Comparison of ENCODE assay signal across 9 cellular contexts in the genomic region with DNA sequence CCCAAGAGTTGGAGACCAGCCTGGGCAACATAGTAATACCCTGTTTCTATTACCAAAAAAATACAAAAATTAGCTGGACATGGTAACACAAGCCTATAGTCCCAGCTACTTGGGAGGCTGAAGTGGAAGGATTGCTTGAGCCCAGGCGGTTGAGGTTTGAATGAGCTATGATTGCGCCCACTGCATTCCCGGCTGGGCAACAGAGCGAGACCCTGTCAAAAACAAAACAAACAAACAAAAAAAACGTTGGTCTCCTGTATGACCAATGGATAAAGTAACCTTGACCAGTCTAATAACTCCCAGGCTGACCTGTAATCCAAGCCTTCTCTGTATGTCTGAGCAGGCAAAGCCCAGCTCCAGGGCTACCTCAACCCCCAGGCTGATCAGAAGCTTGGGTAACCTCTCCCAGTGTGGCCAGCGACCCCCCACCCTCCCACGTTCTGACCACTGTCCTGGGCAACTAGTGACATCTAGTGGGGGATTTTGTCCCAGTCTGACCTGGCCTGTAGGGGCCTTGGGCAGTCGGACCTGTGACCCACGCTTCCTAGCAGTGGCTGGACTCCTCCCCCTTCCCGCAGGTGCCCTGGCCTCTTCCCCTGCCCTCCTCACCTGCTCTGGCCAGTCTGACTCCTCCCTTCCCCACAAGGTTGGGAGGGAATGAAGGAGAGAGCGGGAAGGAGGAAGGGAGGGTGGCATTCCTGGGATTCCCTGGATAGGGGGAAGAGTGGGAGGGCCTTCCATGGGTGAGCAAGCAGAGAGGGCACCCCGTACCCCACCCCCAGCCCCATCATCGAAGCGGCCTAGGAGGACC. TPM values are rescaled to one million over a fixed set of nuclear protein-coding genes. Genes with fewer than 3 reads are reported as not detected.
DNase-seq lines count a peak whose midpoint lies in the region; ATAC-seq and TF ChIP-seq lines count a peak whose summit lies in the region.
"Had no signal": no experiment of that assay in that cellular context is flagged by ENCODE, and none has a peak within 500 bp of the region (broad histone marks: within the 10 kb centered on the region; RNA-seq: fewer than 3 reads in every experiment).

No MANE protein-coding gene starts in this region.

- no peaks in the 10 kb centered on the region for H3K4me1 Mint-ChIP-seq in T-helper 2 cell treated with Interferon-gamma antibody and Interleukin-4, amounts not matched to agents 5 μg/mL and 100 μg/mL, for 36 hours (ENCODE audit: low read depth)

- peaks cover 16 to 18% of the 10 kb centered on the region in 2 donors for H3K4me1 ChIP-seq in adrenal gland (replicated peaks in 1 of 2)
- H3K4me1 ChIP-seq in iPS-18a (ENCODE audit: control insufficient read depth, low read depth, low read length): peaks cover 22% of the 10 kb centered on the region
- peaks cover 3 to 32% (median 26%) of the 10 kb centered on the region in 5 donors for H3K4me1 ChIP-seq in subcutaneous abdominal adipose tissue (ENCODE audit: control insufficient read depth in 5 of 5, insufficient read depth in 5 of 5, low read length in 5 of 5)

- 25 to 29% (median 27%) methylated on average over 12 to 14 of the region's 14 CpGs for WGBS in adrenal gland, 4 donors

- no peak overlapping the region for H3K27ac Mint-ChIP-seq in T-helper 2 cell treated with Interferon-gamma antibody and Interleukin-4, amounts not matched to agents 5 μg/mL and 100 μg/mL, for 36 hours
- H3K27ac Mint-ChIP-seq: dendritic cell treated with granulocyte-macrophage colony-stimulating factor and Interleukin-4, amounts not matched to agents 40 ng/mL and 50 ng/mL, for 4 days had no signal

- H3K9me3 ChIP-seq in adrenal gland (replicated peaks in 1 of 3): no peaks in the 10 kb centered on the region
- H3K9me3 ChIP-seq in iPS-18a (ENCODE audit: control insufficient read depth, low read depth, low read length): no peaks in the 10 kb centered on the region
- peaks cover 0 to 6% (median 0%) of the 10 kb centered on the region in 5 donors for H3K9me3 ChIP-seq in subcutaneous abdominal adipose tissue (ENCODE audit: control insufficient read depth in 5 of 5, low read length in 5 of 5)

- H3K9ac ChIP-seq in iPS-18a (ENCODE audit: low read length): no peak overlapping the region
- peak overlapping the region in 2 of 5 donors; percentile 46 to 69 for H3K9ac ChIP-seq in subcutaneous abdominal adipose tissue (ENCODE audit: low read length in 5 of 5)

- TF ChIP-seq POLR2A in adrenal gland (IDR thresholded peaks at IDR 0.05): no peak

- H3K27ac ChIP-seq in adrenal gland (peak overlapping the region in 3 of 5 donors; percentile 34 to 84 (median 36)), iPS-18a (ENCODE audit: low read length) (no peak overlapping the region), subcutaneous abdominal adipose tissue (ENCODE audit: low read depth, low read length) (peak overlapping the region; percentile 30)

- H3K27me3 Mint-ChIP-seq in T-helper 2 cell treated with Interferon-gamma antibody and Interleukin-4, amounts not matched to agents 5 μg/mL and 100 μg/mL, for 36 hours (ENCODE audit: low read depth): peaks cover 19% of the 10 kb centered on the region

- H3K36me3 Mint-ChIP-seq in T-helper 2 cell treated with Interferon-gamma antibody and Interleukin-4, amounts not matched to agents 5 μg/mL and 100 μg/mL, for 36 hours (ENCODE audit: low read depth): no peaks in the 10 kb centered on the region

- H3K4me3 ChIP-seq in adrenal gland (peak overlapping the region in 1 of 4 donors; percentile 78), iPS-18a (ENCODE audit: low read length) (peak overlapping the region; percentile 76), subcutaneous abdominal adipose tissue (ENCODE audit: low read depth in 1 of 5, low read length in 5 of 5) (peak overlapping the region in 4 of 5 donors; percentile 45 to 67 (median 62))

- peak; percentile 79 for DNase-seq in ACHN
- DNase-seq in HT-29 (ENCODE audit: low spot score): peak; percentile 96
- DNase-seq in adrenal gland: peak in 6 of 7 donors; percentile 34 to 52 (median 42)
- DNase-seq in T-helper 2 cell treated with Interferon-gamma antibody and Interleukin-4, amounts not matched to agents 5 μg/mL and 100 μg/mL, for 36 hours (ENCODE audit: low spot score): no peak
- no peak for DNase-seq in NCI-H446 treated with DMSO at 0.1 percent for 48 hours (lab: John Stamatoyannopoulos, UW)

- H3K4me3 Mint-ChIP-seq in T-helper 2 cell treated with Interferon-gamma antibody and Interleukin-4, amounts not matched to agents 5 μg/mL and 100 μg/mL, for 36 hours: no peak overlapping the region

- no peaks in the 10 kb centered on the region for H3K36me3 ChIP-seq in adrenal gland (replicated peaks in 1 of 2)
- H3K36me3 ChIP-seq in iPS-18a (ENCODE audit: control insufficient read depth, low read depth, low read length): no peaks in the 10 kb centered on the region
- peaks cover 0 to 6% (median 2%) of the 10 kb centered on the region in 5 donors for H3K36me3 ChIP-seq in subcutaneous abdominal adipose tissue (ENCODE audit: control insufficient read depth in 5 of 5, insufficient read depth in 5 of 5, low read length in 5 of 5)

- TF ChIP-seq CTCF in adrenal gland (IDR thresholded peaks at IDR 0.05): peak in 4 of 6 experiments; percentile 26 to 40 (median 38)

- no peaks in the 10 kb centered on the region for H3K9me3 Mint-ChIP-seq in T-helper 2 cell treated with Interferon-gamma antibody and Interleukin-4, amounts not matched to agents 5 μg/mL and 100 μg/mL, for 36 hours
- H3K9me3 Mint-ChIP-seq: dendritic cell treated with granulocyte-macrophage colony-stimulating factor and Interleukin-4, amounts not matched to agents 40 ng/mL and 50 ng/mL, for 4 days had no signal

- in situ Hi-C loops in ACHN (cut with HindIII; ENCODE audit: low pct_ligation_motif_present, low pct_unique_long_range_greater_than_20kb, low sequenced_read_pairs): no loop called here

- no peak for ATAC-seq in GM18498 (IDR thresholded peaks at IDR 0.05; ENCODE audit: unreplicated experiment)

- intact Hi-C loops in adrenal gland (cut with DNase I): no loop called here

- H3K27me3 ChIP-seq in adrenal gland (no peaks in the 10 kb centered on the region), iPS-18a (ENCODE audit: control insufficient read depth, insufficient read depth, low read length) (peaks cover 38% of the 10 kb centered on the region), subcutaneous abdominal adipose tissue (ENCODE audit: control insufficient read depth in 5 of 5, insufficient read depth in 4 of 5, low read length in 5 of 5) (no peaks in the 10 kb centered on the region)

RNA-seq across cellular contexts. Expression of a gene that starts 1.0 kb away (rescaled TPM):
- total RNA-seq in HT-29 (2014; rRNA removed; shearing (Covaris generic)): 150 and 201 TPM in 2 replicates
- 10 to 100 TPM; 18.6 to 81.1 (median 44.7) TPM for total RNA-seq in adrenal gland
- polyA plus RNA-seq in adrenal gland: 10 to 100 TPM in 2 of 3 donors, 1 to 10 TPM in 1; 5.1 to 68.4 (median 55.1) TPM

RNA-seq across cellular contexts. Expression of a gene that starts 30.2 kb away (rescaled TPM):
- total RNA-seq in HT-29 (2014; rRNA removed; shearing (Covaris generic)): 79.7 and 93.2 TPM in 2 replicates
- under 1 TPM in 1 of 8 donors, not detected in 7; 0.14 TPM for total RNA-seq in adrenal gland
- polyA plus RNA-seq in adrenal gland: under 1 TPM in 1 of 3 donors, not detected in 2; 0.13 TPM

RNA-seq across cellular contexts. Expression of a gene that starts 38.2 kb away (rescaled TPM):
- total RNA-seq in HT-29 (2014; rRNA removed; shearing (Covaris generic)): 603 and 664 TPM in 2 replicates
- 100 to 1,000 TPM; 120 to 243 (median 138) TPM for total RNA-seq in adrenal gland
- polyA plus RNA-seq in adrenal gland: 100 to 1,000 TPM in 2 of 3 donors, 10 to 100 TPM in 1; 82.7 to 139 (median 124) TPM

RNA-seq across cellular contexts. Expression of a gene that starts 59.3 kb away (rescaled TPM):
- total RNA-seq in HT-29 (2014; rRNA removed; shearing (Covaris generic)): 39.1 and 50.6 TPM in 2 replicates
- total RNA-seq in adrenal gland: 10 to 100 TPM; 32.3 to 85.1 (median 52.1) TPM
- 100 to 1,000 TPM in 1 of 3 donors, 10 to 100 TPM in 2; 10.2 to 120 (median 45.9) TPM for polyA plus RNA-seq in adrenal gland

Comparison
In these comparisons a context has a peak if more than half of its experiments do, and no peak if none do; other contexts are left out.
1. DNase-seq: peak in ACHN (single experiment), HT-29 (single experiment) and adrenal gland (6 of 7); none in T-helper 2 cell treated with Interferon-gamma antibody and Interleukin-4, amounts not matched to agents 5 μg/mL and 100 μg/mL, for 36 hours (single experiment) and NCI-H446 treated with DMSO at 0.1 percent for 48 hours (single experiment).
2. RNA of a gene that starts 30.2 kb away (total RNA-seq): 79.7 to 93.2 TPM in HT-29; 0.14 TPM in adrenal gland; every median in the first group is over 10 times any median in the second.